In the genomic region with DNA sequence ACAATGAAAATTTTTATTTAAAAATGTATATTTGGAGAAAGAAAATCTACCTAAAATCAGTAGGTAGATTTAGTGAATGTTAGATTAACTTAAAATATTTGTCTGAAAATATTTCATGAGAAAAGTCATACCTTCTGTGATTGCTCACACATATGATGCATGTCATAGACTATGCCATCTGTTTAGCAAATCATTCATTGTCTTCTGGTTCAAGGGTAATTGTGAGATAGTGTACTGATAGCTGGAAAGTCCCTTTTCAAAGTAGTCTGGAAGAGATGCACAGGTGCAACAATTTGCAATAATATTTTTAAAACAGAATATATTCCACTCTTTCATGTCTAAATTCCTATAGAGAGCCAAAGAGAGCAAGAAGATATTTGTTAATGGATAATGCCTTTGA, we compare ENCODE assay signal across 16 cellular contexts. TPM values are rescaled to one million over a fixed set of nuclear protein-coding genes. Genes with fewer than 3 reads are reported as not detected.
DNase-seq lines count a peak whose midpoint lies in the region; ATAC-seq and TF ChIP-seq lines count a peak whose summit lies in the region.
"Had no signal": no experiment of that assay in that cellular context is flagged by ENCODE, and none has a peak within 500 bp of the region (broad histone marks: within the 10 kb centered on the region; RNA-seq: fewer than 3 reads in every experiment).

No MANE protein-coding gene starts in this region.

- H3K4me3 ChIP-seq in Caco-2 (ENCODE audit: low read depth, low read length) = no peak overlapping the region
- H3K4me3 ChIP-seq: HAP-1, K562, Peyer's patch had no signal

- CTCF ChIA-PET in Caco-2 (lab: Charles Lee) = no interaction called here

- H3K9me3 ChIP-seq in T-helper 17 cell (ENCODE audit: control insufficient read depth, low read length, poor library complexity, severe bottlenecking) = no peaks in the 10 kb centered on the region
- no peaks in the 10 kb centered on the region for H3K9me3 ChIP-seq in Caco-2
- H3K9me3 ChIP-seq: HAP-1, Peyer's patch, SK-N-SH had no signal

- H3K27me3 Mint-ChIP-seq in T-helper 17 cell = peaks cover 7% of the 10 kb centered on the region
- peaks cover 3% of the 10 kb centered on the region for H3K27me3 Mint-ChIP-seq in Caco-2 (ENCODE audit: insufficient read depth, unreplicated experiment)

- H3K36me3 Mint-ChIP-seq in T-helper 17 cell (ENCODE audit: low read depth) (no peaks in the 10 kb centered on the region), Caco-2 (ENCODE audit: insufficient read depth, unreplicated experiment) (no peaks in the 10 kb centered on the region)

- no peak overlapping the region for H3K4me3 Mint-ChIP-seq in T-helper 17 cell
- no peak overlapping the region for H3K4me3 Mint-ChIP-seq in Caco-2 (ENCODE audit: unreplicated experiment)

- H3K27ac Mint-ChIP-seq in T-helper 17 cell (no peak overlapping the region), Caco-2 (ENCODE audit: unreplicated experiment) (no peak overlapping the region)

- intact Hi-C loops in Caco-2 (cut with micrococcal nuclease; ENCODE audit: unreplicated experiment) = no loop called here

- POLR2A ChIA-PET in Caco-2 (lab: Charles Lee) = no interaction called here

- no peak for TF ChIP-seq CTCF in Caco-2 (IDR thresholded peaks at IDR 0.05; ENCODE audit: insufficient read depth in 1 of 2, low read depth in 1 of 2, low read length in 1 of 2, severe bottlenecking in 1 of 2, unreplicated experiment in 1 of 2)

- H3K4me1 ChIP-seq in Caco-2 = no peaks in the 10 kb centered on the region
- H3K4me1 ChIP-seq: HAP-1, Peyer's patch had no signal

- H3K36me3 ChIP-seq in Caco-2 (ENCODE audit: control insufficient read depth, insufficient read depth, low read length) = no peaks in the 10 kb centered on the region
- H3K36me3 ChIP-seq: HAP-1, Peyer's patch had no signal

- no TSS peak for BruUV-seq in Caco-2 (replicated peaks; lab: Mats Ljungman, UMichigan)

- ATAC-seq in GM18511 (IDR thresholded peaks at IDR 0.05; ENCODE audit: unreplicated experiment) (peak; percentile 70), GM21423 (IDR thresholded peaks at IDR 0.05; ENCODE audit: unreplicated experiment) (peak; percentile 73), HG03175 (IDR thresholded peaks at IDR 0.05; ENCODE audit: unreplicated experiment) (peak; percentile 60), T-helper 17 cell (peak; percentile 55), HG03139 (IDR thresholded peaks at IDR 0.05; ENCODE audit: unreplicated experiment) (no peak)
- ATAC-seq: K562 had no signal

- H3K27me3 ChIP-seq in Caco-2 (replicated peaks; ENCODE audit: control insufficient read depth, insufficient read depth, low read length) = no peaks in the 10 kb centered on the region
- H3K27me3 ChIP-seq: Peyer's patch had no signal

- no peaks in the 10 kb centered on the region for H3K9me3 Mint-ChIP-seq in Caco-2 (ENCODE audit: unreplicated experiment)

- DNase-seq in T-helper 17 cell (no peak), Caco-2 (no peak), NCI-H2107 treated with DMSO at 0.1 percent for 48 hours (lab: John Stamatoyannopoulos, UW; ENCODE audit: unreplicated experiment) (no peak), GM19238 (ENCODE audit: insufficient read length, low spot score) (no peak)
- DNase-seq: C1 segment of cervical spinal cord, NCI-H1092, NCI-H1694, Peyer's patch, Right ventricle myocardium superior, SK-N-SH had no signal

- no peaks in the 10 kb centered on the region for H3K4me1 Mint-ChIP-seq in T-helper 17 cell
- H3K4me1 Mint-ChIP-seq in Caco-2 (ENCODE audit: low read depth, unreplicated experiment) = no peaks in the 10 kb centered on the region

RNA-seq across cellular contexts. Expression of a gene that starts 21.0 kb away (rescaled TPM):
- 1 to 10 TPM; 2.1 to 4.9 TPM for total RNA-seq in T-helper 17 cell
- 0.09 and 0.39 TPM in 2 replicates for total RNA-seq in Caco-2 (2022)
